ENCODE assay signal across 1 cellular context in genomic region chr7:76302299-76303056, GRCh38.
TF ChIP-seq lines count a peak whose summit lies in the region.

HSPB1 (plus strand) TSS chr7:76302673; CDS start chr7:76302713, 40 bp downstream.

TF ChIP-seq in GM12878, 131 proteins besides CTCF, POLR2A, EP300 and RAD21 (continued from another document):
- no peak for TF ChIP-seq SUPT20H (IDR thresholded peaks at IDR 0.05; ENCODE audit: borderline replicate concordance, control insufficient read depth, low read depth, low read length)
- peak in 1 of 2 experiments; percentile 25; a peak in 1 of 4 replicates for TF ChIP-seq BHLHE40 (IDR thresholded peaks at IDR 0.05; ENCODE audit: borderline replicate concordance in 1 of 2, low read depth in 2 of 2, low read length in 1 of 2)
- TF ChIP-seq E2F4 (IDR thresholded peaks at IDR 0.05; ENCODE audit: low read depth, low read length): no peak
- no peak for TF ChIP-seq JUND (IDR thresholded peaks at IDR 0.05; ENCODE audit: low read depth, low read length)
- TF ChIP-seq BACH1 (IDR thresholded peaks at IDR 0.05; ENCODE audit: borderline replicate concordance): peak; percentile 83; the same call in 1 of the 2 replicates
- no peak; the same call in 1 of the 2 replicates for TF ChIP-seq MTA3 (IDR thresholded peaks at IDR 0.05; ENCODE audit: borderline replicate concordance, low read length)
- no peak for TF ChIP-seq PAX8 (IDR thresholded peaks at IDR 0.05)
- TF ChIP-seq, protein P1, sequence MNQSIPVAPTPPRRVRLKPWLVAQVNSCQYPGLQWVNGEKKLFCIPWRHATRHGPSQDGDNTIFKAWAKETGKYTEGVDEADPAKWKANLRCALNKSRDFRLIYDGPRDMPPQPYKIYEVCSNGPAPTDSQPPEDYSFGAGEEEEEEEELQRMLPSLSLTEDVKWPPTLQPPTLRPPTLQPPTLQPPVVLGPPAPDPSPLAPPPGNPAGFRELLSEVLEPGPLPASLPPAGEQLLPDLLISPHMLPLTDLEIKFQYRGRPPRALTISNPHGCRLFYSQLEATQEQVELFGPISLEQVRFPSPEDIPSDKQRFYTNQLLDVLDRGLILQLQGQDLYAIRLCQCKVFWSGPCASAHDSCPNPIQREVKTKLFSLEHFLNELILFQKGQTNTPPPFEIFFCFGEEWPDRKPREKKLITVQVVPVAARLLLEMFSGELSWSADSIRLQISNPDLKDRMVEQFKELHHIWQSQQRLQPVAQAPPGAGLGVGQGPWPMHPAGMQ (IDR thresholded peaks at IDR 0.05; ENCODE audit: borderline replicate concordance): no peak
- no peak for TF ChIP-seq NFIC (IDR thresholded peaks at IDR 0.05; ENCODE audit: low read depth, low read length)
- peak; percentile 85 for TF ChIP-seq DPF2 (IDR thresholded peaks at IDR 0.05)
- TF ChIP-seq, protein P2, sequence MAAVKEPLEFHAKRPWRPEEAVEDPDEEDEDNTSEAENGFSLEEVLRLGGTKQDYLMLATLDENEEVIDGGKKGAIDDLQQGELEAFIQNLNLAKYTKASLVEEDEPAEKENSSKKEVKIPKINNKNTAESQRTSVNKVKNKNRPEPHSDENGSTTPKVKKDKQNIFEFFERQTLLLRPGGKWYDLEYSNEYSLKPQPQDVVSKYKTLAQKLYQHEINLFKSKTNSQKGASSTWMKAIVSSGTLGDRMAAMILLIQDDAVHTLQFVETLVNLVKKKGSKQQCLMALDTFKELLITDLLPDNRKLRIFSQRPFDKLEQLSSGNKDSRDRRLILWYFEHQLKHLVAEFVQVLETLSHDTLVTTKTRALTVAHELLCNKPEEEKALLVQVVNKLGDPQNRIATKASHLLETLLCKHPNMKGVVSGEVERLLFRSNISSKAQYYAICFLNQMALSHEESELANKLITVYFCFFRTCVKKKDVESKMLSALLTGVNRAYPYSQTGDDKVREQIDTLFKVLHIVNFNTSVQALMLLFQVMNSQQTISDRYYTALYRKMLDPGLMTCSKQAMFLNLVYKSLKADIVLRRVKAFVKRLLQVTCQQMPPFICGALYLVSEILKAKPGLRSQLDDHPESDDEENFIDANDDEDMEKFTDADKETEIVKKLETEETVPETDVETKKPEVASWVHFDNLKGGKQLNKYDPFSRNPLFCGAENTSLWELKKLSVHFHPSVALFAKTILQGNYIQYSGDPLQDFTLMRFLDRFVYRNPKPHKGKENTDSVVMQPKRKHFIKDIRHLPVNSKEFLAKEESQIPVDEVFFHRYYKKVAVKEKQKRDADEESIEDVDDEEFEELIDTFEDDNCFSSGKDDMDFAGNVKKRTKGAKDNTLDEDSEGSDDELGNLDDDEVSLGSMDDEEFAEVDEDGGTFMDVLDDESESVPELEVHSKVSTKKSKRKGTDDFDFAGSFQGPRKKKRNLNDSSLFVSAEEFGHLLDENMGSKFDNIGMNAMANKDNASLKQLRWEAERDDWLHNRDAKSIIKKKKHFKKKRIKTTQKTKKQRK (IDR thresholded peaks at IDR 0.05; ENCODE audit: low read depth, low read length): no peak
- peak; percentile 88 for TF ChIP-seq LARP7 (IDR thresholded peaks at IDR 0.05)
- peak; percentile 68; the same call in 1 of the 2 replicates for TF ChIP-seq TAF1 (IDR thresholded peaks at IDR 0.05; ENCODE audit: borderline replicate concordance, low read depth, low read length)
- no peak for TF ChIP-seq NRF1 (conservative IDR thresholded peaks at IDR 0.05; ENCODE audit: low read depth, low read length)
- TF ChIP-seq, protein P3, sequence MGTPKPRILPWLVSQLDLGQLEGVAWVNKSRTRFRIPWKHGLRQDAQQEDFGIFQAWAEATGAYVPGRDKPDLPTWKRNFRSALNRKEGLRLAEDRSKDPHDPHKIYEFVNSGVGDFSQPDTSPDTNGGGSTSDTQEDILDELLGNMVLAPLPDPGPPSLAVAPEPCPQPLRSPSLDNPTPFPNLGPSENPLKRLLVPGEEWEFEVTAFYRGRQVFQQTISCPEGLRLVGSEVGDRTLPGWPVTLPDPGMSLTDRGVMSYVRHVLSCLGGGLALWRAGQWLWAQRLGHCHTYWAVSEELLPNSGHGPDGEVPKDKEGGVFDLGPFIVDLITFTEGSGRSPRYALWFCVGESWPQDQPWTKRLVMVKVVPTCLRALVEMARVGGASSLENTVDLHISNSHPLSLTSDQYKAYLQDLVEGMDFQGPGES (IDR thresholded peaks at IDR 0.05): no peak
- TF ChIP-seq ATF2 (IDR thresholded peaks at IDR 0.05; ENCODE audit: low read length): no peak
- no peak for TF ChIP-seq NFXL1 (IDR thresholded peaks at IDR 0.05; ENCODE audit: borderline replicate concordance)
- TF ChIP-seq, protein P4, sequence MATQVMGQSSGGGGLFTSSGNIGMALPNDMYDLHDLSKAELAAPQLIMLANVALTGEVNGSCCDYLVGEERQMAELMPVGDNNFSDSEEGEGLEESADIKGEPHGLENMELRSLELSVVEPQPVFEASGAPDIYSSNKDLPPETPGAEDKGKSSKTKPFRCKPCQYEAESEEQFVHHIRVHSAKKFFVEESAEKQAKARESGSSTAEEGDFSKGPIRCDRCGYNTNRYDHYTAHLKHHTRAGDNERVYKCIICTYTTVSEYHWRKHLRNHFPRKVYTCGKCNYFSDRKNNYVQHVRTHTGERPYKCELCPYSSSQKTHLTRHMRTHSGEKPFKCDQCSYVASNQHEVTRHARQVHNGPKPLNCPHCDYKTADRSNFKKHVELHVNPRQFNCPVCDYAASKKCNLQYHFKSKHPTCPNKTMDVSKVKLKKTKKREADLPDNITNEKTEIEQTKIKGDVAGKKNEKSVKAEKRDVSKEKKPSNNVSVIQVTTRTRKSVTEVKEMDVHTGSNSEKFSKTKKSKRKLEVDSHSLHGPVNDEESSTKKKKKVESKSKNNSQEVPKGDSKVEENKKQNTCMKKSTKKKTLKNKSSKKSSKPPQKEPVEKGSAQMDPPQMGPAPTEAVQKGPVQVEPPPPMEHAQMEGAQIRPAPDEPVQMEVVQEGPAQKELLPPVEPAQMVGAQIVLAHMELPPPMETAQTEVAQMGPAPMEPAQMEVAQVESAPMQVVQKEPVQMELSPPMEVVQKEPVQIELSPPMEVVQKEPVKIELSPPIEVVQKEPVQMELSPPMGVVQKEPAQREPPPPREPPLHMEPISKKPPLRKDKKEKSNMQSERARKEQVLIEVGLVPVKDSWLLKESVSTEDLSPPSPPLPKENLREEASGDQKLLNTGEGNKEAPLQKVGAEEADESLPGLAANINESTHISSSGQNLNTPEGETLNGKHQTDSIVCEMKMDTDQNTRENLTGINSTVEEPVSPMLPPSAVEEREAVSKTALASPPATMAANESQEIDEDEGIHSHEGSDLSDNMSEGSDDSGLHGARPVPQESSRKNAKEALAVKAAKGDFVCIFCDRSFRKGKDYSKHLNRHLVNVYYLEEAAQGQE (IDR thresholded peaks at IDR 0.05; ENCODE audit: low read depth, low read length): no peak
- TF ChIP-seq JUNB (IDR thresholded peaks at IDR 0.05): no peak
- no peak for TF ChIP-seq SUZ12 (IDR thresholded peaks at IDR 0.05; ENCODE audit: unreplicated experiment)
- TF ChIP-seq KDM1A (IDR thresholded peaks at IDR 0.05; ENCODE audit: borderline replicate concordance): no peak
- TF ChIP-seq ETV6 (conservative IDR thresholded peaks at IDR 0.05 in 1 of 2, IDR thresholded peaks at IDR 0.05 in 1 of 2; ENCODE audit: borderline replicate concordance in 1 of 2, low read depth in 1 of 2): no peak
- TF ChIP-seq MYB (IDR thresholded peaks at IDR 0.05; ENCODE audit: borderline replicate concordance, low read depth, low read length): no peak
- peak; percentile 49 for TF ChIP-seq MXI1 (IDR thresholded peaks at IDR 0.05; ENCODE audit: low read depth, low read length)
- TF ChIP-seq, protein P5, sequence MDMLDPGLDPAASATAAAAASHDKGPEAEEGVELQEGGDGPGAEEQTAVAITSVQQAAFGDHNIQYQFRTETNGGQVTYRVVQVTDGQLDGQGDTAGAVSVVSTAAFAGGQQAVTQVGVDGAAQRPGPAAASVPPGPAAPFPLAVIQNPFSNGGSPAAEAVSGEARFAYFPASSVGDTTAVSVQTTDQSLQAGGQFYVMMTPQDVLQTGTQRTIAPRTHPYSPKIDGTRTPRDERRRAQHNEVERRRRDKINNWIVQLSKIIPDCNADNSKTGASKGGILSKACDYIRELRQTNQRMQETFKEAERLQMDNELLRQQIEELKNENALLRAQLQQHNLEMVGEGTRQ (IDR thresholded peaks at IDR 0.05; ENCODE audit: borderline replicate concordance, low read depth, low read length): no peak
- TF ChIP-seq ZBTB11 (CRISPR knock-in tag; IDR thresholded peaks at IDR 0.05): no peak
- no peak for TF ChIP-seq RELA (IDR thresholded peaks at IDR 0.05; ENCODE audit: borderline replicate concordance, partially characterized antibody)
- TF ChIP-seq CUX1 (IDR thresholded peaks at IDR 0.05; ENCODE audit: insufficient replicate concordance, low read depth, low read length): no peak
- TF ChIP-seq, protein P6, sequence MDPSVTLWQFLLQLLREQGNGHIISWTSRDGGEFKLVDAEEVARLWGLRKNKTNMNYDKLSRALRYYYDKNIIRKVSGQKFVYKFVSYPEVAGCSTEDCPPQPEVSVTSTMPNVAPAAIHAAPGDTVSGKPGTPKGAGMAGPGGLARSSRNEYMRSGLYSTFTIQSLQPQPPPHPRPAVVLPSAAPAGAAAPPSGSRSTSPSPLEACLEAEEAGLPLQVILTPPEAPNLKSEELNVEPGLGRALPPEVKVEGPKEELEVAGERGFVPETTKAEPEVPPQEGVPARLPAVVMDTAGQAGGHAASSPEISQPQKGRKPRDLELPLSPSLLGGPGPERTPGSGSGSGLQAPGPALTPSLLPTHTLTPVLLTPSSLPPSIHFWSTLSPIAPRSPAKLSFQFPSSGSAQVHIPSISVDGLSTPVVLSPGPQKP (IDR thresholded peaks at IDR 0.05; ENCODE audit: low read depth, low read length): no peak
- no peak for TF ChIP-seq HCFC1 (IDR thresholded peaks at IDR 0.05; ENCODE audit: low read length)
- TF ChIP-seq BMI1 (IDR thresholded peaks at IDR 0.05; ENCODE audit: borderline replicate concordance): no peak
- no peak for TF ChIP-seq HDGF (IDR thresholded peaks at IDR 0.05)
- peak; percentile 92 for TF ChIP-seq MEF2A (IDR thresholded peaks at IDR 0.05; ENCODE audit: insufficient read depth, low read depth, low read length)
